8 cellular contexts compared by ENCODE assay signal in the genomic region with DNA sequence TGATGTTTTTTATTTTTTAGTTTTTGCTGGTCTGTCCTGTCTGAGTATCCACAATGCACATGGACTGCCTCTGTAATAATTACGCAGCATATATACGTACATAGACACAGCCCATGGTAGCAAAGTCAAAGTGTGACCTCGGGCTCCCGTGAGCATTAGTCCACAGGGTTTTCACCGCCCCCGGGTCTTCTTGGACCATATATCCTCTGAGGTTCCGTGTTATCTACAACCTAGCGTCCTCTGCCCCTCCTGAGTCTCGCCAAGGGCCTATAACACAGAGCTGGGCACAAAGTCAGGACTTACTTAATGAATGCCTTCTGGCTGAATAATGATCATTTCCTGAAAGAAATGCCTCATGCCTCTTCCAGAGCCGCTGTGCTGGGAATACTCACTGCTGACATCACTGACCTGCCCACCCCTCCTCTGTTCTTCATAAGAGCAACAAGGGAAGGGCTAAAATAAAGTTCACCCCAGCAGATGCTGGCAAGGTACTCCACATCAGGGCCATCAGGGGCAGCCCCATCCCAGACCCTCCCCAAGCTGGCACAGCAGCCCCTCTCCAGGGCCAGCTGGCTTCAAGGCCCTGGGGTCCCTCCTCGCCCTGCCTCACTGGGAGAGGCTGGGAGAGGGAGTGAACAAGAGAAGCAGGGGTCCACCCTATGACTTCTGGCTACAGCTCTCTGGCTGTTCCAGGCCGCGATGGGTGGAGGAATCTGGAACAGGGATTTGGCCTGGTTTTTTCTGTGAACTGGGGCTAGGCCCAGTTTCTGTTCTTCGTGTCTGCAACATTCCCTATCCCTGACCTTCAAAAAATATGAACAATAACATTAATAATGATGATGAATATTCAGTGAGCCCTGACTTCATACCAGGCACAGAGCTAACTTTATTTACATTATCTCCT. TPM values are rescaled to one million over a fixed set of nuclear protein-coding genes. Genes with fewer than 3 reads are reported as not detected.
DNase-seq lines count a peak whose midpoint lies in the region; ATAC-seq, FAIRE-seq and TF ChIP-seq lines count a peak whose summit lies in the region.

No MANE protein-coding gene starts in this region.

- H3K36me3 ChIP-seq in thymus (ENCODE audit: control insufficient read depth, insufficient read depth), result peaks cover 20% of the 10 kb centered on the region

- H3K4me1 ChIP-seq in thymus (ENCODE audit: control insufficient read depth, insufficient read depth, low read length), result peaks cover 78% of the 10 kb centered on the region

- no peak for FAIRE-seq in GM12892 (lab: Jason Lieb, UNC)

- peak overlapping the region; percentile 94 for H3K4me3 Mint-ChIP-seq in activated CD4-positive, alpha-beta T cell treated with anti-CD3 and anti-CD28 coated beads for 36 hours

- peak overlapping the region; percentile 98 for H3K27ac Mint-ChIP-seq in activated CD4-positive, alpha-beta T cell treated with anti-CD3 and anti-CD28 coated beads for 36 hours

- in situ Hi-C loops in astrocyte of the spinal cord (cut with HindIII; ENCODE audit: low sequenced_read_pairs), result no loop called here

- WGBS in thymus, result 90% methylated on average over 14 of the region's 14 CpGs

- no peaks in the 10 kb centered on the region for H3K9me3 ChIP-seq in thymus (ENCODE audit: control insufficient read depth)

- H3K27me3 ChIP-seq in layer of hippocampus (ENCODE audit: control insufficient read depth, insufficient read depth, low read length) (no peaks in the 10 kb centered on the region), thymus (ENCODE audit: control insufficient read depth, insufficient read depth) (no peaks in the 10 kb centered on the region)

- H3K27ac ChIP-seq in layer of hippocampus (ENCODE audit: low read depth, low read length) (peak overlapping the region; percentile 95), thymus (ENCODE audit: low read depth) (peak overlapping the region; percentile 46)

- POLR2A ChIA-PET in activated CD4-positive, alpha-beta T cell treated with anti-CD3 and anti-CD28 coated beads for 36 hours (lab: Charles Lee), result interaction anchor here (0.8 to 11.0 kb wide), 3 partner anchors 22 to 75 kb away, joined by 3 to 215 read pairs (median 5); no protein-coding TSS in a partner anchor

- no peak for ATAC-seq in activated CD4-positive, alpha-beta T cell treated with anti-CD3 and anti-CD28 coated beads for 36 hours

- peaks cover 87% of the 10 kb centered on the region for H3K4me1 Mint-ChIP-seq in activated CD4-positive, alpha-beta T cell treated with anti-CD3 and anti-CD28 coated beads for 36 hours

- intact Hi-C loops in activated CD4-positive, alpha-beta T cell treated with anti-CD3 and anti-CD28 coated beads for 36 hours (cut with DNase I, micrococcal nuclease), result loop anchor here (2.0 to 10.0 kb wide), 10 partner anchors 73 to 1597 kb away; a partner anchor contains a TSS

- no peak for TF ChIP-seq POLR2A in GM12892 (IDR thresholded peaks at IDR 0.05; ENCODE audit: low read depth, low read length)

- peaks cover 69% of the 10 kb centered on the region for H3K36me3 Mint-ChIP-seq in activated CD4-positive, alpha-beta T cell treated with anti-CD3 and anti-CD28 coated beads for 36 hours (ENCODE audit: low read depth)

- no peak for DNase-seq in activated CD4-positive, alpha-beta T cell treated with anti-CD3 and anti-CD28 coated beads for 36 hours
- DNase-seq in activated CD4-positive, alpha-beta T cell treated with anti-CD3 and anti-CD28 coated beads for 4 hours, result no peak
- DNase-seq in astrocyte of the spinal cord (ENCODE audit: low read depth, low spot score) (peak; percentile 82), GM12892 (ENCODE audit: insufficient read length) (no peak), DMS 273 treated with DMSO at 0.1 percent for 48 hours (lab: John Stamatoyannopoulos, UW) (no peak), NCI-H2196 (lab: John Stamatoyannopoulos, UW; ENCODE audit: unreplicated experiment) (no peak)

- H3K9me3 Mint-ChIP-seq in activated CD4-positive, alpha-beta T cell treated with anti-CD3 and anti-CD28 coated beads for 36 hours (ENCODE audit: low read depth), result peaks cover 3% of the 10 kb centered on the region

- no peak overlapping the region for H3K4me3 ChIP-seq in astrocyte of the spinal cord (ENCODE audit: low read depth, low read length)
- peak overlapping the region; percentile 69 for H3K4me3 ChIP-seq in thymus (ENCODE audit: low read length)

- TF ChIP-seq CTCF in astrocyte of the spinal cord (IDR thresholded peaks at IDR 0.05; ENCODE audit: low read depth, low read length), result no peak

- CTCF ChIA-PET in activated CD4-positive, alpha-beta T cell treated with anti-CD3 and anti-CD28 coated beads for 36 hours (lab: Charles Lee), result interaction anchor here (0.7 to 8.4 kb wide), 9 partner anchors 10 to 121 kb away, joined by 3 to 303 read pairs (median 7); no protein-coding TSS in a partner anchor

- no peaks in the 10 kb centered on the region for H3K27me3 Mint-ChIP-seq in activated CD4-positive, alpha-beta T cell treated with anti-CD3 and anti-CD28 coated beads for 36 hours

RNA-seq across cellular contexts. Expression of a gene that starts 7.9 kb away (rescaled TPM):
- total RNA-seq in activated CD4-positive, alpha-beta T cell treated with anti-CD3 and anti-CD28 coated beads for 36 hours, result 100 to 1,000 TPM; 331 to 385 TPM
- 130 TPM for polyA plus RNA-seq in thymus
- 29.1 TPM for polyA plus RNA-seq in GM12892 (2012; ENCODE audit: missing spikeins)

RNA-seq across cellular contexts. Expression of a gene that starts 38.8 kb away (rescaled TPM):
- total RNA-seq in activated CD4-positive, alpha-beta T cell treated with anti-CD3 and anti-CD28 coated beads for 36 hours, result 1 to 10 TPM; 5.9 to 8.5 TPM
- 9.3 TPM for polyA plus RNA-seq in thymus
- polyA plus RNA-seq in GM12892 (2012; ENCODE audit: missing spikeins), result 2.1 TPM

RNA-seq across cellular contexts. Expression of a gene that starts 53.2 kb away (rescaled TPM):
- under 1 TPM; 0.43 to 0.83 TPM for total RNA-seq in activated CD4-positive, alpha-beta T cell treated with anti-CD3 and anti-CD28 coated beads for 36 hours
- 20.9 TPM for polyA plus RNA-seq in thymus
- polyA plus RNA-seq in GM12892 (2012; ENCODE audit: missing spikeins), result 0.59 TPM
